In the genomic region with DNA sequence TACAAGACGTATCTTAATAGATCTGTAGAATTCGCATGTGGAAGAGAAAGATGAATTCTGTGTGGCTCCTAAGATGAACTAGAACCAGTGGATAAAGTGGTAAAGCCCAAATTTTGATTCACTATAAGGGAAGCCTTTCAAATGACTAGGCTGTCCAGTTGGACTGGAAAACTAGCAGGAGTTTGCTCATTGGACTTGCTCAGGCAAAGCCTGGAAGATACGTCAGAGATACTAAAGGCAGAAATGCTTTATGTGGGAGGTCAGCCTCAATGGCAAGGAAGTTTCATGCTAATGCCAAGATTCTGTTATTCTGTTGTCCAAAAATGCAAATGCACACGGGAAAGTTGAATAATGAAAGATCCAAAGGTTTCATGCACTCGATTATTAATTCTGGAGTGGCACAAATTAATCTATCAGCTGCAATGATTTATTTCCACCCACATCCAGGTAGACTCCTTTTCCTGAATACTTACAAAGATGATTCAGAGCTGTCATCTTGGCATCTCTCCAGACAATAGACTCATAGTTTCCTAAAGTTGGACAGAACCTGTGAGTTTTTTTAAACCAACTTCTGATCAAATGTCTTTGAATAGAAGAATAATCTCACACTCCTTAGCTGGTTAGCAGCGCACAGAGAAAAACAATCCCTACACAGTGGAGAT, we compare ENCODE assay signal across 12 cellular contexts. TPM values are rescaled to one million over a fixed set of nuclear protein-coding genes. Genes with fewer than 3 reads are reported as not detected.
DNase-seq lines count a peak whose midpoint lies in the region; ATAC-seq and TF ChIP-seq lines count a peak whose summit lies in the region.
"Had no signal": no experiment of that assay in that cellular context is flagged by ENCODE, and none has a peak within 500 bp of the region (broad histone marks: within the 10 kb centered on the region; RNA-seq: fewer than 3 reads in every experiment).

No MANE protein-coding gene starts in this region.

- intact Hi-C loops in Right ventricle myocardium superior (cut with DNase I), result no loop called here

- DNase-seq in GM03348 (ENCODE audit: low spot score), result peak; percentile 9
- no peak for DNase-seq in RWPE2 (ENCODE audit: low spot score)
- DNase-seq in epithelial cell of proximal tubule (ENCODE audit: low read depth), result peak; percentile 80
- no peak for DNase-seq in omental fat pad (ENCODE audit: low spot score)
- DNase-seq in Right ventricle myocardium superior, result no peak
- DNase-seq in activated CD4-positive, alpha-beta T cell treated with anti-CD3 and anti-CD28 coated beads, Interleukin-2, amount 50 U/mL, for 4 hours, result no peak
- DNase-seq: C1 segment of cervical spinal cord, pancreas had no signal

- no peaks in the 10 kb centered on the region for H3K4me1 Mint-ChIP-seq in stimulated activated memory B cell treated with anti-CD40 and anti-IgM and Interleukin-4, amounts not matched to agents 10 μg/mL and 1 μg/mL and 100 μg/mL, for 72 hours

- H3K9me3 Mint-ChIP-seq in stimulated activated memory B cell treated with anti-CD40 and anti-IgM and Interleukin-4, amounts not matched to agents 10 μg/mL and 1 μg/mL and 100 μg/mL, for 72 hours, result peaks cover 5% of the 10 kb centered on the region
- H3K9me3 Mint-ChIP-seq: activated naive CD4-positive, alpha-beta T cell treated with anti-CD3 and anti-CD28 coated beads, Interleukin-2, amount 50 U/mL, for 72 hours had no signal

- H3K9me3 ChIP-seq in RWPE2 (ENCODE audit: severe bottlenecking), result no peaks in the 10 kb centered on the region
- H3K9me3 ChIP-seq: pancreas had no signal

- H3K27me3 ChIP-seq in RWPE2 (ENCODE audit: insufficient read depth, poor library complexity, severe bottlenecking), result no peaks in the 10 kb centered on the region
- H3K27me3 ChIP-seq: pancreas had no signal

- H3K36me3 ChIP-seq in RWPE2 (ENCODE audit: low read depth), result no peaks in the 10 kb centered on the region
- H3K36me3 ChIP-seq: pancreas had no signal

- no peak overlapping the region for H3K4me3 Mint-ChIP-seq in stimulated activated memory B cell treated with anti-CD40 and anti-IgM and Interleukin-4, amounts not matched to agents 10 μg/mL and 1 μg/mL and 100 μg/mL, for 72 hours

- H3K36me3 Mint-ChIP-seq in stimulated activated memory B cell treated with anti-CD40 and anti-IgM and Interleukin-4, amounts not matched to agents 10 μg/mL and 1 μg/mL and 100 μg/mL, for 72 hours, result no peaks in the 10 kb centered on the region
- H3K36me3 Mint-ChIP-seq: activated naive CD4-positive, alpha-beta T cell treated with anti-CD3 and anti-CD28 coated beads, Interleukin-2, amount 50 U/mL, for 72 hours had no signal

- peak overlapping the region; percentile 100 for H3K27ac ChIP-seq in RWPE2 (ENCODE audit: poor library complexity, severe bottlenecking)
- H3K27ac ChIP-seq: pancreas had no signal

- ATAC-seq in RWPE2 (ENCODE audit: low read depth) (peak; percentile 76), omental fat pad (ENCODE audit: low FRiP score) (peak; percentile 89), HG02981 (IDR thresholded peaks at IDR 0.05; ENCODE audit: unreplicated experiment) (no peak), Right ventricle myocardium superior (ENCODE audit: poor library complexity) (no peak)
- no peak for ATAC-seq in stimulated activated memory B cell treated with anti-CD40 and anti-IgM and Interleukin-4, amounts not matched to agents 10 μg/mL and 1 μg/mL and 100 μg/mL, for 72 hours
- ATAC-seq: activated naive CD4-positive, alpha-beta T cell treated with anti-CD3 and anti-CD28 coated beads, Interleukin-2, amount 50 U/mL, for 72 hours had no signal

- H3K4me3 ChIP-seq in RWPE2 (ENCODE audit: severe bottlenecking) (no peak overlapping the region), epithelial cell of proximal tubule (ENCODE audit: low read depth, low read length) (no peak overlapping the region)
- H3K4me3 ChIP-seq: lung, pancreas had no signal

- peaks cover 24% of the 10 kb centered on the region for H3K27me3 Mint-ChIP-seq in stimulated activated memory B cell treated with anti-CD40 and anti-IgM and Interleukin-4, amounts not matched to agents 10 μg/mL and 1 μg/mL and 100 μg/mL, for 72 hours

- H3K27ac Mint-ChIP-seq in stimulated activated memory B cell treated with anti-CD40 and anti-IgM and Interleukin-4, amounts not matched to agents 10 μg/mL and 1 μg/mL and 100 μg/mL, for 72 hours, result no peak overlapping the region
- H3K27ac Mint-ChIP-seq: activated naive CD4-positive, alpha-beta T cell treated with anti-CD3 and anti-CD28 coated beads, Interleukin-2, amount 50 U/mL, for 72 hours had no signal

- TF ChIP-seq CTCF in RWPE2 (IDR thresholded peaks at IDR 0.05; ENCODE audit: poor library complexity, severe bottlenecking) (no peak), epithelial cell of proximal tubule (conservative IDR thresholded peaks at IDR 0.05; ENCODE audit: low read depth, low read length) (no peak), omental fat pad (IDR thresholded peaks at IDR 0.05) (no peak)

- H3K4me1 ChIP-seq in RWPE2 (ENCODE audit: insufficient read depth, poor library complexity, severe bottlenecking), result peaks cover 31% of the 10 kb centered on the region
- H3K4me1 ChIP-seq: pancreas had no signal

RNA-seq across cellular contexts. Expression of gene PPP1R3C, which starts 20.5 kb away (rescaled TPM):
- total RNA-seq in epithelial cell of proximal tubule, result 0.43 and 2.1 TPM in 2 replicates
- 1 to 10 TPM; 3.5 to 6.8 (median 5.9) TPM for total RNA-seq in omental fat pad
- total RNA-seq in Right ventricle myocardium superior, result 135 TPM

Comparison
In these comparisons a context has a peak if more than half of its experiments do, and no peak if none do; other contexts are left out.
1. DNase-seq: peak in GM03348 (single experiment) and epithelial cell of proximal tubule (single experiment); none in RWPE2 (single experiment), omental fat pad (single experiment), Right ventricle myocardium superior (single experiment) and activated CD4-positive, alpha-beta T cell treated with anti-CD3 and anti-CD28 coated beads, Interleukin-2, amount 50 U/mL, for 4 hours (0 of 2).
2. ATAC-seq: peak in RWPE2 (single experiment) and omental fat pad (single experiment); none in stimulated activated memory B cell treated with anti-CD40 and anti-IgM and Interleukin-4, amounts not matched to agents 10 μg/mL and 1 μg/mL and 100 μg/mL, for 72 hours (single experiment), HG02981 (single experiment) and Right ventricle myocardium superior (single experiment).
3. RNA of gene PPP1R3C, which starts 20.5 kb away (total RNA-seq): 135 TPM in Right ventricle myocardium superior (single experiment); 3.5 to 6.8 TPM in omental fat pad and 0.43 to 2.1 TPM in epithelial cell of proximal tubule; every median in the first group is over 10 times any median in the second.